In the genomic region with DNA sequence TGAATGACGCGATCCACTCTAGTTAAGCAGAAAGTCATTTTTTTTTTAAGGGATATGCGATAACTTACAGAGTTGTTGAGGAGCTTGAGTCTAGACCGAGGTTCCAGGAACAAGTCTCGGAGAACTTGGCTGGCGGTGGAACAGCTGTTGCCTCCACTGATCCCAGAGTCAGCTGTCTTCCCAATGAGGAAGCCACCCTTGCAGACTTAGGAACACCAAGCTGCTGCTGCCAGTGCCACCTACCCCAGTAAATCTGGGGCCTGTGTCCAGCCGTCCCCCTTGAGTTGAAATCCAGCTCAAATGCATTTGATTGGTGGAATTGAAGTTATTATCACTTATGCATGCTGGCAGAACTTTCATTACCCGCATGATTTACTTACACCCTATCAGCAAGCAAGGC, we compare ENCODE assay signal across 26 cellular contexts. TPM values are rescaled to one million over a fixed set of nuclear protein-coding genes. Genes with fewer than 3 reads are reported as not detected.
"Had no signal": no experiment of that assay in that cellular context is flagged by ENCODE, and none has a peak within 500 bp of the region (broad histone marks: within the 10 kb centered on the region; RNA-seq: fewer than 3 reads in every experiment).

No MANE protein-coding gene starts in this region.

- H3K27me3 ChIP-seq: esophagus muscularis mucosa, foreskin keratinocyte, heart right ventricle, ovary, stomach, thyroid gland had no signal

- H3K36me3 ChIP-seq: ovary, thyroid gland had no signal

- DNase-seq: dermis blood vessel endothelial cell; effector memory CD4-positive, alpha-beta T cell; foreskin keratinocyte; glutamatergic neuron; hippocampal formation; left cardiac atrium; mucosa of descending colon; naive thymus-derived CD8-positive, alpha-beta T cell; occipital lobe; ovary; stimulated activated CD4-positive, alpha-beta T cell treated with anti-CD3 and anti-CD28 coated beads, Interleukin-2, amount 100 ng/mL, for 24 hours; stimulated activated CD4-positive, alpha-beta T cell treated with anti-CD3 and anti-CD28 coated beads, Interleukin-4, amount 100 ng/mL, for 24 hours; stimulated activated naive CD4-positive, alpha-beta T cell treated with Interleukin-2 at 50 U/mL for 16 hours; stomach; thyroid gland had no signal

- H3K27ac ChIP-seq: coronary artery, esophagus muscularis mucosa, foreskin keratinocyte, ovary, stomach, thyroid gland had no signal

- H3K9me3 ChIP-seq: esophagus muscularis mucosa, heart right ventricle, mucosa of descending colon, ovary, stomach, thyroid gland had no signal

- ATAC-seq: foreskin keratinocyte; heart right ventricle; mucosa of descending colon; naive thymus-derived CD8-positive, alpha-beta T cell; sciatic nerve; stimulated activated effector memory CD8-positive, alpha-beta T cell treated with anti-CD3 and anti-CD28 coated beads, Interleukin-12 subunit alpha, Interleukin-12 subunit beta, amount 100 ng/mL, for 72 hours had no signal

- H3K4me1 ChIP-seq: foreskin keratinocyte had no signal

- H3K4me3 ChIP-seq: coronary artery, esophagus muscularis mucosa, heart right ventricle, lung, mucosa of descending colon, ovary, stomach, thyroid gland had no signal

RNA-seq across cellular contexts. Expression of a gene that starts 40.8 kb away (rescaled TPM):
- total RNA-seq: dermis blood vessel endothelial cell, endothelial cell of umbilical vein, esophagus muscularis mucosa, fibroblast of lung, heart right ventricle, left cardiac atrium, liver, mucosa of descending colon, occipital lobe, sciatic nerve, stomach, subcutaneous adipose tissue, temporal lobe had no signal
